ENCODE assay signal across 18 cellular contexts in the genomic region with DNA sequence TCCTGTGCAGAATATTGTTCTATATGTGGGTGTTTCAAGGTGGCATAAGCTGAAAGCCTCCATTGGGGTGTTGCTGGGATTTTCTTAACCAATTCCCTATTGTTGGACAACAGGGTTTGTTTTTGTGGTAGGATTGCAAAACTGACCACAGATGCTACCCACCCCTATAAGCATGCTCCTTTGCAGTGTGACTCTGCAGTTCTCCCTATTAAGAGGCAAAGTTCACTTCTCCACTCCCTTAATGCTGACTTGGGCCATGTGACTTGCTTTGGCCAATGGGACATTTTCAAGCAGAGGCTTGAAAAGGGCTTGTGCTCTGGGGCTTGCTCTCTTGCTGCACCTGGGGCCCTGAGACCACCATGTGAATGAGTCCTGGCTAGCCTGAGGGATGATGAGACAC. TPM values are rescaled to one million over a fixed set of nuclear protein-coding genes. Genes with fewer than 3 reads are reported as not detected.
"Had no signal": no experiment of that assay in that cellular context is flagged by ENCODE, and none has a peak within 500 bp of the region (broad histone marks: within the 10 kb centered on the region; RNA-seq: fewer than 3 reads in every experiment).

No MANE protein-coding gene starts in this region.

- H3K27ac ChIP-seq: brain microvascular endothelial cell, psoas muscle, sigmoid colon, thyroid gland, uterus had no signal

- H3K4me3 ChIP-seq: psoas muscle, sigmoid colon, thyroid gland, uterus had no signal

- DNase-seq: activated CD4-positive, alpha-beta T cell treated with anti-CD3 and anti-CD28 coated beads for 1 hour; activated CD4-positive, alpha-beta T cell treated with anti-CD3 and anti-CD28 coated beads, Interleukin-2, amount 50 U/mL, for 48 hours; activated effector memory CD4-positive, alpha-beta T cell treated with anti-CD3 and anti-CD28 coated beads, Interleukin-2, amount 50 U/mL, for 16 hours; activated T-cell treated with anti-CD3 and anti-CD28 coated beads, Interleukin-2, amount 50 U/mL, for 4 hours; brain microvascular endothelial cell; erythroblast; immature natural killer cell; left cardiac atrium; mammary epithelial cell; psoas muscle; sigmoid colon; stimulated activated CD4-positive, alpha-beta T cell treated with anti-CD3 and anti-CD28 coated beads, Interleukin-4, amount 100 ng/mL, for 4 hours; thyroid gland; uterus had no signal

- H3K4me1 Mint-ChIP-seq: immature natural killer cell, nephron had no signal

- H3K27ac Mint-ChIP-seq: activated naive CD4-positive, alpha-beta T cell treated with anti-CD3 and anti-CD28 coated beads, Interleukin-2, amount 50 U/mL, for 72 hours; dendritic cell treated with granulocyte-macrophage colony-stimulating factor and Interleukin-4, amounts not matched to agents 40 ng/mL and 50 ng/mL, for 4 days; immature natural killer cell; nephron; T-helper 2 cell treated with Interferon-gamma antibody and Interleukin-4, amounts not matched to agents 5 μg/mL and 100 μg/mL, for 36 hours had no signal

- H3K9me3 Mint-ChIP-seq: activated naive CD4-positive, alpha-beta T cell treated with anti-CD3 and anti-CD28 coated beads, Interleukin-2, amount 50 U/mL, for 72 hours; activated T-cell treated with anti-CD3 and anti-CD28 coated beads, Interleukin-2, amount 50 U/mL, for 4 hours; T-helper 2 cell treated with Interferon-gamma antibody and Interleukin-4, amounts not matched to agents 5 μg/mL and 100 μg/mL, for 36 hours had no signal

- H3K36me3 Mint-ChIP-seq: activated naive CD4-positive, alpha-beta T cell treated with anti-CD3 and anti-CD28 coated beads, Interleukin-2, amount 50 U/mL, for 72 hours; immature natural killer cell had no signal

- H3K36me3 ChIP-seq: brain microvascular endothelial cell, sigmoid colon, thyroid gland, uterus had no signal

- H3K9me3 ChIP-seq: psoas muscle, sigmoid colon, thyroid gland, uterus had no signal

- ATAC-seq: activated naive CD4-positive, alpha-beta T cell treated with anti-CD3 and anti-CD28 coated beads, Interleukin-2, amount 50 U/mL, for 72 hours; activated T-cell treated with anti-CD3 and anti-CD28 coated beads, Interleukin-2, amount 50 U/mL, for 4 hours; left cardiac atrium; psoas muscle had no signal

- H3K27me3 ChIP-seq: brain microvascular endothelial cell, thyroid gland, uterus had no signal

- H3K4me1 ChIP-seq: psoas muscle, sigmoid colon, uterus had no signal

- H3K4me3 Mint-ChIP-seq: activated T-cell treated with anti-CD3 and anti-CD28 coated beads, Interleukin-2, amount 50 U/mL, for 4 hours; dendritic cell treated with granulocyte-macrophage colony-stimulating factor and Interleukin-4, amounts not matched to agents 40 ng/mL and 50 ng/mL, for 4 days; immature natural killer cell; nephron; T-helper 2 cell treated with Interferon-gamma antibody and Interleukin-4, amounts not matched to agents 5 μg/mL and 100 μg/mL, for 36 hours had no signal

RNA-seq across cellular contexts. Expression of gene ANGPT4, which starts 8.5 kb away (rescaled TPM):
- total RNA-seq: activated T-cell treated with anti-CD3 and anti-CD28 coated beads, Interleukin-2, amount 50 U/mL, for 4 hours had no signal
- polyA plus RNA-seq: immature natural killer cell had no signal
